In the genomic region with DNA sequence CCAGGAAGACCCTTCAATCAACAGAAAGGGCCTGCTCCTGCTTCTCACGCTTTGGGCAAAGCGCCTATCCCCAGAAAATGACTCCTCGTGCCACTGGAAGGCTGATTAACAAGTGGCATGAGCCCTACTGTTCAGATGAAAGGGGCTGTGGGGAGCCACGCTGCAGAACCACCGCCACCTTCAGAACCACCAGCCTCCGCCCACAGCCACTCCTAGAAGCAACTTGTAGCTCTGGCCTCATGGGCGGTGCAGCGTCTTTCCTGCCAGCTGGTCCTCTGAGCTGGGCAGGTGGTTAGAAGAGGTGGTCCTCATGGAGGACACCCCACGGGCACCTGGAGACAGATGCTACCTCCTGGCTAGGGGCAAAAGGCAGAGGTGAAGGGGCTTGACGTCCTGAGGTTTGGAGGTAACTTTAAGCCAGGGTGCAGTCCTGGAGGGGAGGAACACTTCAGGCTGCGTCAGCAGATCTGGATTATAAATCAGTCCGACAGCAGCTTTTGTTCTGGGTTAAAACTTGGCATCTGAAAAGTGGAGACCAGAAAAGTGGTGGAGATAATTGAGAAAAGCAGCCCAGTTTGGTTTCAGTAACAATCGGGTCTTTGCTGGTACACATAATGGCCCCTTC, we compare ENCODE assay signal across 8 cellular contexts. TPM values are rescaled to one million over a fixed set of nuclear protein-coding genes. Genes with fewer than 3 reads are reported as not detected.
A peak's percentile ranks its signal among the peaks of the same experiment; 100 is the strongest.
DNase-seq lines count a peak whose midpoint lies in the region; ATAC-seq and TF ChIP-seq lines count a peak whose summit lies in the region.

No MANE protein-coding gene starts in this region.

- H3K4me1 Mint-ChIP-seq in activated naive CD8-positive, alpha-beta T cell treated with anti-CD3 and anti-CD28 coated beads, Interleukin-2, amount 10 ng/mL, durations not matched to agents 7 days and 5 days = peaks cover 30% of the 10 kb centered on the region

- H3K27ac Mint-ChIP-seq in activated naive CD8-positive, alpha-beta T cell treated with anti-CD3 and anti-CD28 coated beads, Interleukin-2, amount 10 ng/mL, durations not matched to agents 7 days and 5 days = peak overlapping the region; percentile 80

- H3K9ac ChIP-seq in ES-I3 (ENCODE audit: low read depth, low read length) = peak overlapping the region; percentile 93
- no peak overlapping the region for H3K9ac ChIP-seq in PC-3 (ENCODE audit: low read length)
- H3K9ac ChIP-seq in skeletal muscle satellite cell (ENCODE audit: low read depth, low read length) = peak overlapping the region; percentile 94

- CTCF ChIA-PET in PC-3 (lab: Charles Lee) = interaction anchor here (0.6 kb wide), 1 partner anchor 13 kb away, joined by 4 read pairs; a partner anchor contains a TSS

- H3K9me3 ChIP-seq in ES-I3 (ENCODE audit: control insufficient read depth, insufficient read depth, low read length) (no peaks in the 10 kb centered on the region), PC-3 (ENCODE audit: low read length) (no peaks in the 10 kb centered on the region), iPS DF 6.9 (ENCODE audit: control insufficient read depth, insufficient read depth, low read length) (no peaks in the 10 kb centered on the region), skeletal muscle satellite cell (replicated peaks; ENCODE audit: low read length) (no peaks in the 10 kb centered on the region)

- H3K27ac ChIP-seq in PC-3 (ENCODE audit: low read length) (no peak overlapping the region), iPS DF 6.9 (ENCODE audit: low read length) (no peak overlapping the region)

- POLR2A ChIA-PET in PC-3 (lab: Charles Lee; ENCODE audit: unreplicated experiment) = interaction anchor here (0.5 kb wide), 1 partner anchor 99 kb away, joined by 3 read pairs; no protein-coding TSS in a partner anchor
- POLR2A ChIA-PET in activated naive CD8-positive, alpha-beta T cell treated with anti-CD3 and anti-CD28 coated beads, Interleukin-2, amount 10 ng/mL, durations not matched to agents 7 days and 5 days (lab: Charles Lee) = interaction anchor here (0.8 to 3.5 kb wide), 4 partner anchors 10 to 92 kb away, joined by 4 to 41 read pairs (median 4); a partner anchor contains a TSS

- H3K4me3 ChIP-seq in PC-3 (ENCODE audit: low read length) = peak overlapping the region; percentile 97
- H3K4me3 ChIP-seq in iPS DF 6.9 (ENCODE audit: low read length) = peak overlapping the region; percentile 89; the same call in 1 of the 2 replicates
- H3K4me3 ChIP-seq in skeletal muscle satellite cell (ENCODE audit: low read length) = peak overlapping the region; percentile 88

- H3K36me3 Mint-ChIP-seq in activated naive CD8-positive, alpha-beta T cell treated with anti-CD3 and anti-CD28 coated beads, Interleukin-2, amount 10 ng/mL, durations not matched to agents 7 days and 5 days = peaks cover 3% of the 10 kb centered on the region

- peaks cover 6% of the 10 kb centered on the region for H3K27me3 Mint-ChIP-seq in activated naive CD8-positive, alpha-beta T cell treated with anti-CD3 and anti-CD28 coated beads, Interleukin-2, amount 10 ng/mL, durations not matched to agents 7 days and 5 days

- peak overlapping the region; percentile 98 for H3K4me2 ChIP-seq in PC-3 (ENCODE audit: low read length)
- H3K4me2 ChIP-seq in skeletal muscle satellite cell (ENCODE audit: low read length) = peak overlapping the region; percentile 99

- peak overlapping the region; percentile 77 for H3K4me3 Mint-ChIP-seq in activated naive CD8-positive, alpha-beta T cell treated with anti-CD3 and anti-CD28 coated beads, Interleukin-2, amount 10 ng/mL, durations not matched to agents 7 days and 5 days

- H3K27me3 ChIP-seq in PC-3 (ENCODE audit: low read length) (no peaks in the 10 kb centered on the region), iPS DF 6.9 (ENCODE audit: control insufficient read depth, insufficient read depth, low read length) (no peaks in the 10 kb centered on the region), skeletal muscle satellite cell (ENCODE audit: control insufficient read depth, insufficient read depth, low read length) (no peaks in the 10 kb centered on the region)

- H3K9me2 ChIP-seq in PC-3 (replicated peaks; ENCODE audit: low read length) = no peaks in the 10 kb centered on the region

- peaks cover 39% of the 10 kb centered on the region for H3K4me1 ChIP-seq in ES-I3 (ENCODE audit: insufficient read depth, low read length)
- H3K4me1 ChIP-seq in PC-3 (ENCODE audit: insufficient read depth, low read length) = peaks cover 41% of the 10 kb centered on the region
- H3K4me1 ChIP-seq in iPS DF 6.9 (ENCODE audit: control insufficient read depth, insufficient read depth, low read length) = peaks cover 11% of the 10 kb centered on the region
- H3K4me1 ChIP-seq in skeletal muscle satellite cell (ENCODE audit: control insufficient read depth, insufficient read depth, low read length) = peaks cover 55% of the 10 kb centered on the region

- TF ChIP-seq CTCF in PC-3 (conservative IDR thresholded peaks at IDR 0.05; ENCODE audit: low read depth, low read length) = no peak

- H3K9me3 Mint-ChIP-seq in activated naive CD8-positive, alpha-beta T cell treated with anti-CD3 and anti-CD28 coated beads, Interleukin-2, amount 10 ng/mL, durations not matched to agents 7 days and 5 days = no peaks in the 10 kb centered on the region

- no peaks in the 10 kb centered on the region for H3F3A ChIP-seq in PC-3 (ENCODE audit: low read length, unreplicated experiment)

- intact Hi-C loops in PC-3 (cut with micrococcal nuclease) = loop anchor here (5.0 kb wide), 1 partner anchor 82 kb away; no protein-coding TSS in a partner anchor

- ATAC-seq in PC-3 (no peak), GM21529 (IDR thresholded peaks at IDR 0.05; ENCODE audit: unreplicated experiment) (no peak)
- ATAC-seq in activated naive CD8-positive, alpha-beta T cell treated with anti-CD3 and anti-CD28 coated beads, Interleukin-2, amount 10 ng/mL, durations not matched to agents 7 days and 5 days (ENCODE audit: low read depth) = peak; percentile 27

- peak overlapping the region; percentile 75; the same call in 1 of the 2 replicates for H2AFZ ChIP-seq in PC-3 (ENCODE audit: low read length)

- H3K79me2 ChIP-seq in PC-3 (ENCODE audit: low read length) = peaks cover 34% of the 10 kb centered on the region

- peaks cover 5% of the 10 kb centered on the region; the same call in 1 of the 2 replicates for H3K36me3 ChIP-seq in ES-I3 (ENCODE audit: insufficient read depth, low read length)
- H3K36me3 ChIP-seq in PC-3 (ENCODE audit: low read depth, low read length) = peaks cover 4% of the 10 kb centered on the region; the same call in 1 of the 2 replicates
- H3K36me3 ChIP-seq in iPS DF 6.9 (ENCODE audit: control insufficient read depth, insufficient read depth, low read length) = peaks cover 9% of the 10 kb centered on the region
- peaks cover 21% of the 10 kb centered on the region for H3K36me3 ChIP-seq in skeletal muscle satellite cell (ENCODE audit: insufficient read depth, low read length)

- BruUV-seq in PC-3 (replicated peaks; lab: Mats Ljungman, UMichigan) = TSS peak; percentile 51

- DNase-seq in PC-3 (no peak), iPS DF 6.9 (ENCODE audit: low read depth, low spot score) (no peak), HuH-7 (ENCODE audit: low spot score) (no peak), SW 1271 (lab: John Stamatoyannopoulos, UW) (no peak)
- peak; percentile 72 for DNase-seq in activated naive CD8-positive, alpha-beta T cell treated with anti-CD3 and anti-CD28 coated beads, Interleukin-2, amount 10 ng/mL, durations not matched to agents 7 days and 5 days

- H4K20me1 ChIP-seq in PC-3 (ENCODE audit: low read length) = no peaks in the 10 kb centered on the region

- no CpG with 5 or more reads among the region's 13 CpGs for WGBS in iPS DF 6.9 (ENCODE audit: insufficient coverage, insufficient read length)

RNA-seq across cellular contexts. Expression of a gene that starts 0.9 kb away (rescaled TPM):
- 20.6 and 29.8 TPM in 2 replicates for total RNA-seq in PC-3 (2014; rRNA removed)
- 10 to 100 TPM; 28.8 to 30.6 TPM for total RNA-seq in activated naive CD8-positive, alpha-beta T cell treated with anti-CD3 and anti-CD28 coated beads, Interleukin-2, amount 10 ng/mL, durations not matched to agents 7 days and 5 days
- total RNA-seq in skeletal muscle satellite cell (2012; rRNA removed) = 13.2 and 20.8 TPM in 2 replicates

RNA-seq across cellular contexts. Expression of a gene that starts 12.9 kb away (rescaled TPM):
- 24.5 and 29.4 TPM in 2 replicates for total RNA-seq in PC-3 (2014; rRNA removed)
- total RNA-seq in activated naive CD8-positive, alpha-beta T cell treated with anti-CD3 and anti-CD28 coated beads, Interleukin-2, amount 10 ng/mL, durations not matched to agents 7 days and 5 days = 10 to 100 TPM; 31.2 to 33.9 TPM
- total RNA-seq in skeletal muscle satellite cell (2012; rRNA removed) = 10.9 and 12.5 TPM in 2 replicates

RNA-seq across cellular contexts. Expression of a gene that starts 26.9 kb away (rescaled TPM):
- total RNA-seq in PC-3 (2014; rRNA removed) = 4.0 and 8.2 TPM in 2 replicates
- total RNA-seq in activated naive CD8-positive, alpha-beta T cell treated with anti-CD3 and anti-CD28 coated beads, Interleukin-2, amount 10 ng/mL, durations not matched to agents 7 days and 5 days = 10 to 100 TPM; 16.5 to 17.8 TPM
- total RNA-seq in skeletal muscle satellite cell (2012; rRNA removed) = 1.1 and 2.3 TPM in 2 replicates

RNA-seq across cellular contexts. Expression of a gene that starts 54.7 kb away (rescaled TPM):
- 9.0 and 12.3 TPM in 2 replicates for total RNA-seq in PC-3 (2014; rRNA removed)
- total RNA-seq in activated naive CD8-positive, alpha-beta T cell treated with anti-CD3 and anti-CD28 coated beads, Interleukin-2, amount 10 ng/mL, durations not matched to agents 7 days and 5 days = 10 to 100 TPM; 34.6 to 34.7 TPM
- total RNA-seq in skeletal muscle satellite cell (2012; rRNA removed) = 1.8 and 2.4 TPM in 2 replicates
